15 cellular contexts compared by ENCODE assay signal in the genomic region with DNA sequence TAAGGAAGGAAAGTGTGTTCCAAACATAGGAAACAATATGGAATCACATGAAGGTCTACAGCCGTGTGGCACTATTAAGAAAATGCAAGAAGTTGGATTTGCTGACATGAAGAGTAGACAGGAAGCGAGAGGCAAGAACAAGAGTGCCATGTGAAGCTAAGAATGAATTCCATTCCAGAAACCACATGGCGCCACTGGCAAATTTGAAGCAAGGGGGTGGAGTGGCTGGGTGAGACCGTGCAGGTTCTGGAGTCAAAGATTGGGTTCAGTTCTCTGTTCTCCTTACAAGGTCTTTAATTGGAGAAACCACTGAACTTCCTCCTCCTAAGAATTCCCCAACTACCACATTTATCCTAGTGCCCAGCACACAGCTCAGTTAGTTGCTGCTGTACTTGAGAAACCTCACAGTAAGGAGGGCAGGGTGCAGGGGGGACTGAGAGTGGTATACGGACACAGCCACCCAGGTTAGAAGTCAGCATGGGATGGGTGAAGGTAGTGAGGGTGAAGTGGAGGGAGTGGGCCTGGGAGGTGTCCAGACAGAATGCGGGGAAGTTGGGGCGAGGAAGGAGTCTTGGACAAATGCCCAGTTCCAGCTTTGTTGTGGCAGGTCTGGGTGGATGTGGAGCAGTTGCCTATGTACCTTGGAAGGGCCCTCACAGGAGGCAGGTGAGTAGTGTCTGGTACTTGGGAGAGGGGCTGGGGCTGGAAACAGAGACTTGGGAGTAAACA.
"Had no signal": no experiment of that assay in that cellular context is flagged by ENCODE, and none has a peak within 500 bp of the region (broad histone marks: within the 10 kb centered on the region; RNA-seq: fewer than 3 reads in every experiment).

No MANE protein-coding gene starts in this region.

- H3K9me3 ChIP-seq: gastroesophageal sphincter, pancreas, testis had no signal

- H3K27me3 ChIP-seq: gastroesophageal sphincter, neural progenitor cell, pancreas, testis had no signal

- H3K9ac ChIP-seq: neural progenitor cell had no signal

- H3K4me2 ChIP-seq: neural progenitor cell had no signal

- DNase-seq: activated CD4-positive, alpha-beta T cell treated with anti-CD3 and anti-CD28 coated beads, Interleukin-2, amount 50 U/mL, for 4 hours; activated gamma-delta T cell; activated naive CD8-positive, alpha-beta T cell treated with anti-CD3 and anti-CD28 coated beads, Interleukin-2, amount 10 ng/mL, durations not matched to agents 7 days and 5 days; activated T-cell treated with anti-CD3 and anti-CD28 coated beads, Interleukin-2, amount 50 U/mL, for 1 hour; anterior cingulate cortex; left ventricle myocardium superior; midbrain; pancreas; stimulated activated CD4-positive, alpha-beta T cell treated with anti-CD3 and anti-CD28 coated beads, Interleukin-4, amount 100 ng/mL, for 24 hours; stimulated activated naive CD8-positive, alpha-beta T cell treated with anti-CD3 and anti-CD28 coated beads, Interleukin-15, amount 100 ng/mL, for 72 hours; testis had no signal

- H3K27ac ChIP-seq: gastroesophageal sphincter, neural progenitor cell, pancreas, testis had no signal

- H3K4me3 ChIP-seq: gastroesophageal sphincter, neural progenitor cell, pancreas, testis had no signal

- H3K4me1 ChIP-seq: gastroesophageal sphincter, neural progenitor cell, testis had no signal

- FAIRE-seq: endothelial cell of umbilical vein, keratinocyte, pancreas had no signal

- H3K36me3 ChIP-seq: neural progenitor cell, pancreas had no signal
